In genomic region chr19:3333662-3334061, GRCh38 we compare ENCODE assay signal across 2 cellular contexts.
TF ChIP-seq lines count a peak whose summit lies in the region.

No MANE protein-coding gene starts in this region.

TF ChIP-seq in HepG2, 621 proteins besides CTCF, POLR2A, EP300 and RAD21:
- TF ChIP-seq ATF7 (IDR thresholded peaks at IDR 0.05) (peak; percentile 88), ATF7 (CRISPR knock-in tag; IDR thresholded peaks at IDR 0.05) (no peak), ZNF510 (CRISPR knock-in tag; IDR thresholded peaks at IDR 0.05; ENCODE audit: low read depth) (no peak), ZNF18 (CRISPR knock-in tag; IDR thresholded peaks at IDR 0.05; ENCODE audit: insufficient replicate concordance) (no peak), SMYD3 (CRISPR knock-in tag; IDR thresholded peaks at IDR 0.05) (no peak)
TF ChIP-seq in HepG2: peak in this region for 1.

TF ChIP-seq in K562, 482 proteins besides CTCF, POLR2A, EP300 and RAD21:
- TF ChIP-seq MTA3 (IDR thresholded peaks at IDR 0.05; ENCODE audit: borderline replicate concordance), result no peak
- peak; percentile 81 for TF ChIP-seq PRDM10 (IDR thresholded peaks at IDR 0.05; ENCODE audit: partially characterized antibody)
- TF ChIP-seq HEY1 (CRISPR knock-in tag; IDR thresholded peaks at IDR 0.05; ENCODE audit: borderline replicate concordance), result no peak
- TF ChIP-seq E2F8 (IDR thresholded peaks at IDR 0.05; ENCODE audit: low read depth, partially characterized antibody), result no peak
- TF ChIP-seq ATF3 (IDR thresholded peaks at IDR 0.05), result peak; percentile 86
- TF ChIP-seq ATF3 (CRISPR knock-in tag; conservative IDR thresholded peaks at IDR 0.05), result no peak
- no peak for TF ChIP-seq HMGN3 (IDR thresholded peaks at IDR 0.05; ENCODE audit: borderline replicate concordance, extremely low read depth, insufficient read length, low read depth, low read length)
- no peak for TF ChIP-seq TEAD1 (CRISPR knock-in tag; IDR thresholded peaks at IDR 0.05)
- TF ChIP-seq XRCC4 (IDR thresholded peaks at IDR 0.05; ENCODE audit: extremely low read depth, insufficient read depth, insufficient read length), result no peak
- no peak for TF ChIP-seq ERF (CRISPR knock-in tag; IDR thresholded peaks at IDR 0.05)
- no peak for TF ChIP-seq NRF1 (conservative IDR thresholded peaks at IDR 0.05 in 1 of 2, IDR thresholded peaks at IDR 0.05 in 1 of 2)
- no peak for TF ChIP-seq HMBOX1 (IDR thresholded peaks at IDR 0.05)
- TF ChIP-seq ZNF696 (CRISPR knock-in tag; conservative IDR thresholded peaks at IDR 0.05), result no peak
- TF ChIP-seq ZMIZ1 (IDR thresholded peaks at IDR 0.05; ENCODE audit: low read depth in 2 of 2, low read length in 2 of 2), result no peak
- no peak for TF ChIP-seq SMARCA5 (IDR thresholded peaks at IDR 0.05)
- TF ChIP-seq JUND (IDR thresholded peaks at IDR 0.05; ENCODE audit: borderline replicate concordance, low read depth, low read length), result peak; percentile 46; the same call in 1 of the 2 replicates
- peak; percentile 41; the same call in 2 of the 3 replicates for TF ChIP-seq JUND (tag; IDR thresholded peaks at IDR 0.05; ENCODE audit: borderline replicate concordance, low read depth, low read length)
- no peak for TF ChIP-seq CXXC5 (CRISPR knock-in tag; IDR thresholded peaks at IDR 0.05)
- no peak for TF ChIP-seq CBFA2T3 (IDR thresholded peaks at IDR 0.05)
- no peak for TF ChIP-seq ZNF316 (IDR thresholded peaks at IDR 0.05)
- TF ChIP-seq FOXK2 (conservative IDR thresholded peaks at IDR 0.05 in 1 of 2, IDR thresholded peaks at IDR 0.05 in 1 of 2; ENCODE audit: low read depth in 2 of 2), result 0 out of 4 replicates have a peak, but pooled peaks of 1 of the 2 experiments have one; percentile 21
- peak in 1 of 2 experiments; percentile 92; a peak in 2 of 4 replicates for TF ChIP-seq SRF (CRISPR knock-in tag; IDR thresholded peaks at IDR 0.05)
- no peak for TF ChIP-seq KAT7 (CRISPR knock-in tag; IDR thresholded peaks at IDR 0.05; ENCODE audit: borderline replicate concordance)
- no peak for TF ChIP-seq FOXJ3 (CRISPR knock-in tag; IDR thresholded peaks at IDR 0.05)
- peak; percentile 95 for TF ChIP-seq ATF7 (IDR thresholded peaks at IDR 0.05)
- no peak for TF ChIP-seq KDM1A (IDR thresholded peaks at IDR 0.05)
- no peak for TF ChIP-seq EWSR1 (IDR thresholded peaks at IDR 0.05; ENCODE audit: borderline replicate concordance, low read depth, partially characterized antibody)
- no peak for TF ChIP-seq SETDB1 (IDR thresholded peaks at IDR 0.05; ENCODE audit: low read length)
- peak in 1 of 2 experiments; percentile 61 for TF ChIP-seq AFF1 (IDR thresholded peaks at IDR 0.05; ENCODE audit: low read depth in 1 of 2, partially characterized antibody in 2 of 2)
- TF ChIP-seq SREBF1 (IDR thresholded peaks at IDR 0.05; ENCODE audit: borderline replicate concordance, low read depth, low read length), result no peak
- TF ChIP-seq NBN (IDR thresholded peaks at IDR 0.05; ENCODE audit: low read depth), result no peak
- no peak for TF ChIP-seq ZNF354B (CRISPR knock-in tag; IDR thresholded peaks at IDR 0.05)
- no peak for TF ChIP-seq DLX4 (CRISPR knock-in tag; IDR thresholded peaks at IDR 0.05)
